In the genomic region with DNA sequence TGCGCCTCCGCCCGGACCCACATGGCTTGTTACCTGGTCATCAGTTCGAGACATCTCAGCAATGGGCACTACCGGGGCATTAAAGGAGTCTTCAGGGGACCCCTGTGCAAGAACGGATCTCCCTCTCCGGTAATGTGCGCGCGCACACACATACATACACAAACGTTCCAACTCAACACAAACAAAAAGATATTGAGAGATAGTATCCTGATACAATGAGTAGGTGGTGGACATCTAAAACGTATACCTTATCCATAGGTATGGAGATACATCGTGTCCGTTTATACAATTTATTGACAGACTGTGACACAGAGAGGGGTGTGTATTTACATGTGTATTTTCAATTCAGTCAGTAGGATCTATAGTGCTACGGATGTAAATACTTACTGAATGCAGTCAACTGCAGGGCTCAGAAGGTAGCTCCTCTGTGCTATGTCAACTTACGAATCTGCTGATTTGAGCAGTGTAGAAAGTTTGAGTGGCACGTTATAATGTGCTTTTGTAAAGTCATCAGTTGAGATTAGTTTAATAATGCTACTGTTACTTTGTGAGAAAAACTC, we compare ENCODE assay signal across 1 cellular context.
TF ChIP-seq lines count a peak whose summit lies in the region.

No MANE protein-coding gene starts in this region.

TF ChIP-seq in GM12878, 131 proteins besides CTCF, POLR2A, EP300 and RAD21:
- no peak for TF ChIP-seq TCF12 (IDR thresholded peaks at IDR 0.05; ENCODE audit: low read depth, low read length)
- no peak for TF ChIP-seq PML (IDR thresholded peaks at IDR 0.05; ENCODE audit: low read length)
- no peak for TF ChIP-seq NR2F1 (conservative IDR thresholded peaks at IDR 0.05)
- TF ChIP-seq BCL11A (IDR thresholded peaks at IDR 0.05; ENCODE audit: low read depth, low read length), result no peak
- TF ChIP-seq LARP7 (IDR thresholded peaks at IDR 0.05), result no peak
- TF ChIP-seq, protein P1, sequence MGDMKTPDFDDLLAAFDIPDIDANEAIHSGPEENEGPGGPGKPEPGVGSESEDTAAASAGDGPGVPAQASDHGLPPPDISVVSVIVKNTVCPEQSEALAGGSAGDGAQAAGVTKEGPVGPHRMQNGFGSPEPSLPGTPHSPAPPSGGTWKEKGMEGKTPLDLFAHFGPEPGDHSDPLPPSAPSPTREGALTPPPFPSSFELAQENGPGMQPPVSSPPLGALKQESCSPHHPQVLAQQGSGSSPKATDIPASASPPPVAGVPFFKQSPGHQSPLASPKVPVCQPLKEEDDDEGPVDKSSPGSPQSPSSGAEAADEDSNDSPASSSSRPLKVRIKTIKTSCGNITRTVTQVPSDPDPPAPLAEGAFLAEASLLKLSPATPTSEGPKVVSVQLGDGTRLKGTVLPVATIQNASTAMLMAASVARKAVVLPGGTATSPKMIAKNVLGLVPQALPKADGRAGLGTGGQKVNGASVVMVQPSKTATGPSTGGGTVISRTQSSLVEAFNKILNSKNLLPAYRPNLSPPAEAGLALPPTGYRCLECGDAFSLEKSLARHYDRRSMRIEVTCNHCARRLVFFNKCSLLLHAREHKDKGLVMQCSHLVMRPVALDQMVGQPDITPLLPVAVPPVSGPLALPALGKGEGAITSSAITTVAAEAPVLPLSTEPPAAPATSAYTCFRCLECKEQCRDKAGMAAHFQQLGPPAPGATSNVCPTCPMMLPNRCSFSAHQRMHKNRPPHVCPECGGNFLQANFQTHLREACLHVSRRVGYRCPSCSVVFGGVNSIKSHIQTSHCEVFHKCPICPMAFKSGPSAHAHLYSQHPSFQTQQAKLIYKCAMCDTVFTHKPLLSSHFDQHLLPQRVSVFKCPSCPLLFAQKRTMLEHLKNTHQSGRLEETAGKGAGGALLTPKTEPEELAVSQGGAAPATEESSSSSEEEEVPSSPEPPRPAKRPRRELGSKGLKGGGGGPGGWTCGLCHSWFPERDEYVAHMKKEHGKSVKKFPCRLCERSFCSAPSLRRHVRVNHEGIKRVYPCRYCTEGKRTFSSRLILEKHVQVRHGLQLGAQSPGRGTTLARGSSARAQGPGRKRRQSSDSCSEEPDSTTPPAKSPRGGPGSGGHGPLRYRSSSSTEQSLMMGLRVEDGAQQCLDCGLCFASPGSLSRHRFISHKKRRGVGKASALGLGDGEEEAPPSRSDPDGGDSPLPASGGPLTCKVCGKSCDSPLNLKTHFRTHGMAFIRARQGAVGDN (IDR thresholded peaks at IDR 0.05), result no peak
